8 cellular contexts compared by ENCODE assay signal in the genomic region with DNA sequence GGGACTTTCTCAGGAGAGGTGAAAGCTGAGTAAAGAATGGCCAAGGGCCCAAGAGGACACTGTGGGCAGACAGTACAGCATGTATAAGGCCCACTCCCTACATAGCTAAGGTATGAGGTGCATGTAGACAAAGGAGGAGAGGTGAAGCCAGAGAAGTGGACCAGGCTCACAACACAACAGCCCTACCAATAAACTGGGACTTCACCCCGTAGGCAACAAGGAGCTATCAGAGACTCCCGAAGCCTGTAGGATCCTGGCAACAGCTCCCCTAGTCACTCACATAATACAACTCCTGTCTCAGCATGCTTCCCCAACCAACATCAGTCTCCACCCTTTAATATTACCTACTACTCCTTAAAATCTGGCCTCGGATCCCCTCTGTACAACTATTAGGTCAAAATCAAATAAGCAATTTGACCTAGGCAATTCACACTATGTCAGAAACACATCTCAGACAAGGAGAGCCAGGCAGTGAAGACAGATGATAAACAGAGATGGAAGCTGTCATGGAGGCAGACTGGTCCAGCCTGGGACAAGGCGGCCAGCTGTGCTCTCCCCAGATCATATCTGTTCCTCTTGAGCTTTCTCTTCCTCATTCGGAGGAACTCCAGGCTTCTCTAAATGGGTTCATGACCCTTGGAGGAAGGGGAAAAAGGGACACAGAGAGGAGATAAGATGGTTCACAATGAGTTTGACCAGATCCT. TPM values are rescaled to one million over a fixed set of nuclear protein-coding genes. Genes with fewer than 3 reads are reported as not detected.
DNase-seq lines count a peak whose midpoint lies in the region; ATAC-seq and TF ChIP-seq lines count a peak whose summit lies in the region.

No MANE protein-coding gene starts in this region.

- no peak for DNase-seq in DND-41
- DNase-seq in NOMO-1 (lab: John Stamatoyannopoulos, UW; ENCODE audit: unreplicated experiment in 2 of 2): peak; percentile 18 to 56
- DNase-seq in coronary artery (ENCODE audit: low spot score): no peak
- no peak for DNase-seq in neural progenitor cell (ENCODE audit: low spot score)
- no peak for DNase-seq in head of caudate nucleus
- no peak for DNase-seq in GM03348 (ENCODE audit: low spot score)

- H3K4me2 ChIP-seq in DND-41 (ENCODE audit: insufficient read depth, low read length): peak overlapping the region; percentile 95
- peak overlapping the region; percentile 76 for H3K4me2 ChIP-seq in neural progenitor cell

- H3K9me3 Mint-ChIP-seq in neural progenitor cell: no peaks in the 10 kb centered on the region

- peaks cover 8% of the 10 kb centered on the region for H3K27me3 Mint-ChIP-seq in neural progenitor cell (ENCODE audit: insufficient read depth, low read depth)

- TF ChIP-seq CTCF in DND-41 (IDR thresholded peaks at IDR 0.05; ENCODE audit: borderline replicate concordance, extremely low read depth, low read length, poor library complexity, severe bottlenecking): no peak
- no peak for TF ChIP-seq CTCF in coronary artery (IDR thresholded peaks at IDR 0.05)
- TF ChIP-seq CTCF in neural progenitor cell (IDR thresholded peaks at IDR 0.05): no peak

- peak overlapping the region; percentile 80; the same call in 1 of the 2 replicates for H3K27ac ChIP-seq in DND-41 (ENCODE audit: low read length)
- H3K27ac ChIP-seq in coronary artery: peak overlapping the region in 1 of 2 donors; percentile 72
- no peak overlapping the region for H3K27ac ChIP-seq in neural progenitor cell

- H4K20me1 ChIP-seq in DND-41 (ENCODE audit: insufficient read depth, low read length) (peaks cover 46% of the 10 kb centered on the region), neural progenitor cell (ENCODE audit: low read depth) (peaks cover 48% of the 10 kb centered on the region)

- H3K36me3 Mint-ChIP-seq in neural progenitor cell: peaks cover 11% of the 10 kb centered on the region

- peaks cover 31% of the 10 kb centered on the region for H3K4me1 ChIP-seq in DND-41 (ENCODE audit: insufficient read depth, low read length)
- peaks cover 11% of the 10 kb centered on the region for H3K4me1 ChIP-seq in neural progenitor cell

- H3K79me2 ChIP-seq in DND-41 (ENCODE audit: insufficient read depth, low read length): peaks cover 39% of the 10 kb centered on the region
- H3K79me2 ChIP-seq in neural progenitor cell (ENCODE audit: low read depth): peaks cover 58% of the 10 kb centered on the region

- H3K4me1 Mint-ChIP-seq in neural progenitor cell: peaks cover 24% of the 10 kb centered on the region

- H3K36me3 ChIP-seq in DND-41 (ENCODE audit: insufficient read depth, low read length): peaks cover 16% of the 10 kb centered on the region
- no peaks in the 10 kb centered on the region for H3K36me3 ChIP-seq in neural progenitor cell

- H3K4me3 ChIP-seq in DND-41 (ENCODE audit: low read depth in 1 of 2, low read length in 2 of 2) (peak overlapping the region; percentile 41 to 98; a peak in 3 of 4 replicates), coronary artery (peak overlapping the region; percentile 89), neural progenitor cell (peak overlapping the region; percentile 77)

- H3K9ac ChIP-seq in DND-41 (ENCODE audit: low read depth, low read length): peak overlapping the region; percentile 79
- no peak overlapping the region for H3K9ac ChIP-seq in neural progenitor cell

- H2AFZ ChIP-seq in DND-41 (ENCODE audit: low read depth, low read length) (0 out of 2 replicates have a peak overlapping the region, but pooled peaks have one; percentile 95), neural progenitor cell (replicated peaks) (no peak overlapping the region)

- H3F3A ChIP-seq in neural progenitor cell (ENCODE audit: low read depth): peaks cover 6% of the 10 kb centered on the region

- peak overlapping the region; percentile 94 for H3K4me3 Mint-ChIP-seq in neural progenitor cell

- intact Hi-C loops in head of caudate nucleus (cut with DNase I): loop anchor here (2.0 to 5.0 kb wide), 2 partner anchors 173 to 251 kb away; partner anchors contain the start of gene ACAP2

- ATAC-seq in DND-41 (ENCODE audit: insufficient read depth, low read depth) (no peak), GM19035 (IDR thresholded peaks at IDR 0.05; ENCODE audit: unreplicated experiment) (no peak), GM21381 (IDR thresholded peaks at IDR 0.05; ENCODE audit: unreplicated experiment) (no peak)

- H3K27me3 ChIP-seq in DND-41 (ENCODE audit: insufficient read depth, low read length, poor library complexity): no peaks in the 10 kb centered on the region
- no peaks in the 10 kb centered on the region for H3K27me3 ChIP-seq in neural progenitor cell

- H3K9me3 ChIP-seq in DND-41 (ENCODE audit: insufficient read depth, low read length, severe bottlenecking) (no peaks in the 10 kb centered on the region), neural progenitor cell (ENCODE audit: low read depth) (no peaks in the 10 kb centered on the region)

- H3K27ac Mint-ChIP-seq in neural progenitor cell: peak overlapping the region; percentile 61

RNA-seq across cellular contexts. Expression of gene XXYLT1, which starts 1.4 kb away (rescaled TPM):
- total RNA-seq in neural progenitor cell (ENCODE audit: low replicate concordance): 16.4 and 39.0 TPM in 2 replicates

Comparison
In these comparisons a context has a peak if more than half of its experiments do, and no peak if none do; other contexts are left out.
1. DNase-seq: peak in NOMO-1 (2 of 2); none in DND-41 (single experiment), coronary artery (single experiment), neural progenitor cell (single experiment), head of caudate nucleus (0 of 42) and GM03348 (single experiment).
2. Peak in every context shown above with its lines, with median percentiles within 50 percentile points of each other: H3K4me3 ChIP-seq.